Comparison of ENCODE assay signal across 17 cellular contexts in genomic region chr3:4501422-4501821, GRCh38. TPM values are rescaled to one million over a fixed set of nuclear protein-coding genes. Genes with fewer than 3 reads are reported as not detected.
DNase-seq lines count a peak whose midpoint lies in the region; ATAC-seq, FAIRE-seq and TF ChIP-seq lines count a peak whose summit lies in the region.
"Had no signal": no experiment of that assay in that cellular context is flagged by ENCODE, and none has a peak within 500 bp of the region (broad histone marks: within the 10 kb centered on the region; RNA-seq: fewer than 3 reads in every experiment).

No MANE protein-coding gene starts in this region.

- FAIRE-seq in K562 (lab: Jason Lieb, UNC), result peak; percentile 65
- FAIRE-seq: GM18507 had no signal

- in situ Hi-C loops in K562 (cut with MboI), result no loop called here

- no peak overlapping the region for H3K27ac ChIP-seq in K562 (ENCODE audit: extremely low read depth, low read depth, low read length)
- no peak overlapping the region for H3K27ac ChIP-seq in right lobe of liver
- H3K27ac ChIP-seq: RWPE1, SJSA1 had no signal

- CTCF ChIA-PET in K562 (lab: Yijun Ruan, JAX; ENCODE audit: low intra/inter-chr PET ratio) (no interaction called here), T-cell (lab: Charles Lee) (interaction anchor here in 1 of 2 donors (0.5 kb wide), 1 partner anchor 196 kb away, joined by 3 read pairs; no protein-coding TSS in a partner anchor)

- no peak for ATAC-seq in K562
- ATAC-seq in right lobe of liver, result peak in 3 of 4 donors; percentile 45 to 62 (median 62)
- no peak for ATAC-seq in stimulated activated effector memory CD8-positive, alpha-beta T cell treated with anti-CD3 and anti-CD28 coated beads, Interleukin-12 subunit alpha, Interleukin-12 subunit beta, amount 100 ng/mL, for 72 hours
- ATAC-seq in T-cell (replicated peaks in 1 of 4), result no peak

- H3K79me2 ChIP-seq in K562 (ENCODE audit: control insufficient read depth, insufficient read depth, low read length), result peaks cover 11% of the 10 kb centered on the region; the same call in 1 of the 3 replicates

- no peak overlapping the region for H3K4me3 Mint-ChIP-seq in stimulated activated effector memory CD8-positive, alpha-beta T cell treated with anti-CD3 and anti-CD28 coated beads, Interleukin-12 subunit alpha, Interleukin-12 subunit beta, amount 100 ng/mL, for 72 hours
- H3K4me3 Mint-ChIP-seq in T-cell, result no peak overlapping the region
- H3K4me3 Mint-ChIP-seq: CD8-positive, alpha-beta memory T cell had no signal

- H3K9me1 ChIP-seq in K562 (ENCODE audit: control insufficient read depth, insufficient read depth, low read length), result no peaks in the 10 kb centered on the region

- 76% methylated on average over 3 of the region's 3 CpGs for WGBS in K562 (ENCODE audit: insufficient coverage, low coverage, missing lambda C conversion rate)
- 77% methylated on average over 3 of the region's 3 CpGs for WGBS in right lobe of liver (ENCODE audit: insufficient coverage, low coverage, low lambda C conversion rate, missing lambda C conversion rate)

- H3K36me3 ChIP-seq in K562 (ENCODE audit: control insufficient read depth, insufficient read depth, low read length), result peaks cover 10% of the 10 kb centered on the region; the same call in 2 of the 3 replicates
- H3K36me3 ChIP-seq in right lobe of liver, result no peaks in the 10 kb centered on the region
- H3K36me3 ChIP-seq in H7 (replicated peaks; ENCODE audit: control insufficient read depth, insufficient read depth, low read length), result no peaks in the 10 kb centered on the region
- H3K36me3 ChIP-seq: HAP-1, SJSA1 had no signal

- H3K4me1 ChIP-seq in K562 (replicated peaks in 1 of 2; ENCODE audit: control insufficient read depth in 2 of 2, insufficient read depth in 2 of 2, low read length in 2 of 2) (peaks cover 15 to 30% of the 10 kb centered on the region in 2 experiments), right lobe of liver (peaks cover 0 to 19% (median 0%) of the 10 kb centered on the region in 4 donors)
- H3K4me1 ChIP-seq: HAP-1, SJSA1 had no signal

- intact Hi-C loops in K562 (cut with micrococcal nuclease), result no loop called here
- intact Hi-C loops in right lobe of liver (cut with DNase I), result no loop called here

- no peak for TF ChIP-seq EP300 in K562 (IDR thresholded peaks at IDR 0.05; ENCODE audit: low read length)

- H2AFZ ChIP-seq in K562 (ENCODE audit: low read depth, low read length), result no peak overlapping the region

- DNase-seq in NAMALWA (ENCODE audit: low spot score) (peak; percentile 7), K562 (ENCODE audit: extremely low read depth in 1 of 4, low spot score in 3 of 4) (no peak), right lobe of liver (no peak), T-cell (no peak), NCI-H446 treated with DMSO at 0.1 percent for 48 hours (lab: John Stamatoyannopoulos, UW) (no peak), H7 (no peak)
- DNase-seq in stimulated activated effector memory CD8-positive, alpha-beta T cell treated with anti-CD3 and anti-CD28 coated beads, Interleukin-12 subunit alpha, Interleukin-12 subunit beta, amount 100 ng/mL, for 72 hours (ENCODE audit: low spot score in 2 of 2), result no peak
- DNase-seq: CD8-positive, alpha-beta memory T cell; DMS 273 treated with DMSO at 0.1 percent for 48 hours; MV-4-11; NCI-H1436; NCI-H2081; NCI-H524 treated with DMSO at 0.1 percent for 48 hours had no signal

- TF ChIP-seq POLR2A in K562 (conservative IDR thresholded peaks at IDR 0.05) (no peak), right lobe of liver (IDR thresholded peaks at IDR 0.05) (no peak)

- H3K36me3 Mint-ChIP-seq in stimulated activated effector memory CD8-positive, alpha-beta T cell treated with anti-CD3 and anti-CD28 coated beads, Interleukin-12 subunit alpha, Interleukin-12 subunit beta, amount 100 ng/mL, for 72 hours, result peaks cover 42% of the 10 kb centered on the region
- peaks cover 26% of the 10 kb centered on the region for H3K36me3 Mint-ChIP-seq in T-cell

- no peak overlapping the region for H3K4me3 ChIP-seq in K562
- no peak overlapping the region for H3K4me3 ChIP-seq in right lobe of liver
- H3K4me3 ChIP-seq in H7 (ENCODE audit: insufficient read depth, low read depth, low read length), result no peak overlapping the region
- H3K4me3 ChIP-seq: HAP-1, SJSA1 had no signal

- H3K9me3 ChIP-seq in K562 (replicated peaks; ENCODE audit: control insufficient read depth, insufficient read depth, low read depth, low read length) (no peaks in the 10 kb centered on the region), right lobe of liver (no peaks in the 10 kb centered on the region)
- H3K9me3 ChIP-seq: HAP-1, SJSA1 had no signal

- H4K20me1 ChIP-seq in K562 (replicated peaks; ENCODE audit: control insufficient read depth, insufficient read depth, low read length), result no peaks in the 10 kb centered on the region; the same call in 1 of the 2 replicates

- H3K9ac ChIP-seq in K562 (ENCODE audit: insufficient read depth in 1 of 2, low read depth in 2 of 2, low read length in 2 of 2), result no peak overlapping the region

- H3K9me3 Mint-ChIP-seq in stimulated activated effector memory CD8-positive, alpha-beta T cell treated with anti-CD3 and anti-CD28 coated beads, Interleukin-12 subunit alpha, Interleukin-12 subunit beta, amount 100 ng/mL, for 72 hours, result no peaks in the 10 kb centered on the region
- no peaks in the 10 kb centered on the region for H3K9me3 Mint-ChIP-seq in T-cell
- H3K9me3 Mint-ChIP-seq: CD8-positive, alpha-beta memory T cell had no signal

- H3K27me3 Mint-ChIP-seq in T-cell, result no peaks in the 10 kb centered on the region
- H3K27me3 Mint-ChIP-seq: CD8-positive, alpha-beta memory T cell had no signal

- no peak for TF ChIP-seq RAD21 in K562 (CRISPR knock-in tag; conservative IDR thresholded peaks at IDR 0.05 in 1 of 2, IDR thresholded peaks at IDR 0.05 in 1 of 2)

- H3K27ac Mint-ChIP-seq in stimulated activated effector memory CD8-positive, alpha-beta T cell treated with anti-CD3 and anti-CD28 coated beads, Interleukin-12 subunit alpha, Interleukin-12 subunit beta, amount 100 ng/mL, for 72 hours, result peak overlapping the region; percentile 14
- H3K27ac Mint-ChIP-seq in T-cell, result peak overlapping the region in 1 of 2 donors; percentile 68

- no peaks in the 10 kb centered on the region for H3K27me3 ChIP-seq in K562 (ENCODE audit: control insufficient read depth in 2 of 2, insufficient read depth in 2 of 2, low read length in 2 of 2)
- H3K27me3 ChIP-seq in right lobe of liver, result no peaks in the 10 kb centered on the region
- no peaks in the 10 kb centered on the region for H3K27me3 ChIP-seq in H7 (ENCODE audit: control insufficient read depth, insufficient read depth, low read length)
- H3K27me3 ChIP-seq: SJSA1 had no signal

- H3K4me2 ChIP-seq in K562 (ENCODE audit: insufficient read depth, low read length), result no peak overlapping the region

- TF ChIP-seq CTCF in K562 (IDR thresholded peaks at IDR 0.05 in 2 of 3, conservative IDR thresholded peaks at IDR 0.05 in 1 of 3; ENCODE audit: insufficient read depth in 2 of 3, low read depth in 1 of 3, low read length in 3 of 3) (no peak), right lobe of liver (IDR thresholded peaks at IDR 0.05) (no peak)

- peaks cover 45% of the 10 kb centered on the region for H3K4me1 Mint-ChIP-seq in stimulated activated effector memory CD8-positive, alpha-beta T cell treated with anti-CD3 and anti-CD28 coated beads, Interleukin-12 subunit alpha, Interleukin-12 subunit beta, amount 100 ng/mL, for 72 hours
- peaks cover 38 to 53% (median 47%) of the 10 kb centered on the region in 3 donors for H3K4me1 Mint-ChIP-seq in T-cell

- no TSS peak for BruUV-seq in K562 (replicated peaks; lab: Mats Ljungman, UMichigan)

- POLR2A ChIA-PET in K562 (lab: Yijun Ruan, JAX) (interaction anchor here (0.6 to 10.9 kb wide), 6 partner anchors 8 to 187 kb away, joined by 3 to 220 read pairs (median 4); partner anchors contain the start of gene ITPR1), T-cell (lab: Charles Lee) (interaction anchor here in 1 of 2 donors (0.6 kb wide), 1 partner anchor 439 kb away, joined by 7 read pairs; no protein-coding TSS in a partner anchor)

RNA-seq across cellular contexts. Expression of gene ITPR1, which starts 8.3 kb away (rescaled TPM):
- total RNA-seq in K562 (2011; cell fraction: chromatin; rRNA removed; ENCODE audit: low replicate concordance), result 159 and 255 TPM in 2 replicates
- 75.7 and 94.0 TPM in 2 replicates for total RNA-seq in K562 (2011; cell fraction: nucleolus; rRNA removed)
- 134 and 202 TPM in 2 replicates for total RNA-seq in K562 (2011; cell fraction: nucleoplasm; rRNA removed)
- total RNA-seq in K562 (2014; rRNA removed), result 22.4 and 22.9 TPM in 2 replicates
- total RNA-seq in K562 (2014; rRNA removed; fragmentation: Illumina TruSeq; extraction: Trizol), result 40.0 and 43.3 TPM in 2 replicates
- total RNA-seq in K562 (2015; rRNA removed; fragmentation: Illumina TruSeq; extraction: Trizol), result 31.1 and 32.3 TPM in 2 replicates
- total RNA-seq in K562 (2021), result 32.0 and 35.2 TPM in 2 replicates
- 20.6 and 27.4 TPM in 2 replicates for polyA plus RNA-seq in K562 (2011; rRNA removed)
- 5.8 and 10.0 TPM in 2 replicates for polyA plus RNA-seq in K562 (2011; cell fraction: cytosol; rRNA removed)
- 33.1 and 38.3 TPM in 2 replicates for polyA plus RNA-seq in K562 (2011; cell fraction: nucleus; rRNA removed)
- 25.5 and 30.9 TPM in 2 replicates for polyA plus RNA-seq in K562 (2012)
- 23.7 and 24.8 TPM in 2 replicates for polyA plus RNA-seq in K562 (2014; fragmentation: Illumina TruSeq; extraction: Trizol)
- polyA plus RNA-seq in K562 (2014; fragmentation: Nextera tagmentation; extraction: Ambion mirVana), result 10 to 100 TPM; 26.2 to 33.9 TPM
- 17.7 and 23.5 TPM in 2 replicates for polyA plus RNA-seq in K562 (2014; rRNA removed)
- polyA minus RNA-seq in K562 (2011; rRNA and poly(A)+ RNA removed), result 91.6 and 111 TPM in 2 replicates
- 22.8 and 25.6 TPM in 2 replicates for polyA minus RNA-seq in K562 (2011; cell fraction: cytosol; rRNA and poly(A)+ RNA removed)
- polyA minus RNA-seq in K562 (2011; cell fraction: nucleus; rRNA and poly(A)+ RNA removed), result 77.7 and 104 TPM in 2 replicates
- 10 to 100 TPM in 4 of 6 experiments, 1 to 10 TPM in 2; 6.5 to 16.2 (median 11.5) TPM for total RNA-seq in right lobe of liver
- total RNA-seq in T-cell, result 100 to 1,000 TPM in 1 of 5 donors, 10 to 100 TPM in 4; 53.8 to 105 (median 73.1) TPM
- 4.3 and 4.4 TPM in 2 replicates for total RNA-seq in H7 (2014; rRNA removed; shearing (Covaris generic))

RNA-seq across cellular contexts. Expression of gene SUMF1, which starts 34.4 kb away (rescaled TPM):
- 20.5 and 21.4 TPM in 2 replicates for total RNA-seq in K562 (2011; cell fraction: chromatin; rRNA removed; ENCODE audit: low replicate concordance)
- 18.0 and 18.2 TPM in 2 replicates for total RNA-seq in K562 (2011; cell fraction: nucleolus; rRNA removed)
- 15.5 and 18.3 TPM in 2 replicates for total RNA-seq in K562 (2011; cell fraction: nucleoplasm; rRNA removed)
- total RNA-seq in K562 (2014; rRNA removed), result 6.6 and 8.1 TPM in 2 replicates
- total RNA-seq in K562 (2014; rRNA removed; fragmentation: Illumina TruSeq; extraction: Trizol), result 4.2 and 4.6 TPM in 2 replicates
- 4.1 and 4.6 TPM in 2 replicates for total RNA-seq in K562 (2015; rRNA removed; fragmentation: Illumina TruSeq; extraction: Trizol)
- total RNA-seq in K562 (2021), result 5.6 and 6.0 TPM in 2 replicates
- 3.8 and 6.4 TPM in 2 replicates for polyA plus RNA-seq in K562 (2011; rRNA removed)
- 5.6 and 16.4 TPM in 2 replicates for polyA plus RNA-seq in K562 (2011; cell fraction: cytosol; rRNA removed)
- polyA plus RNA-seq in K562 (2011; cell fraction: nucleus; rRNA removed), result 4.5 and 5.7 TPM in 2 replicates
- 3.5 and 4.1 TPM in 2 replicates for polyA plus RNA-seq in K562 (2012)
- 2.9 and 3.7 TPM in 2 replicates for polyA plus RNA-seq in K562 (2014; fragmentation: Illumina TruSeq; extraction: Trizol)
- polyA plus RNA-seq in K562 (2014; fragmentation: Nextera tagmentation; extraction: Ambion mirVana), result 1 to 10 TPM; 1.3 to 1.4 TPM
- polyA plus RNA-seq in K562 (2014; rRNA removed), result 5.2 and 7.4 TPM in 2 replicates
- 10.9 and 15.6 TPM in 2 replicates for polyA minus RNA-seq in K562 (2011; rRNA and poly(A)+ RNA removed)
- polyA minus RNA-seq in K562 (2011; cell fraction: cytosol; rRNA and poly(A)+ RNA removed), result 4.8 and 5.0 TPM in 2 replicates
- 22.3 and 23.8 TPM in 2 replicates for polyA minus RNA-seq in K562 (2011; cell fraction: nucleus; rRNA and poly(A)+ RNA removed)
- 10 to 100 TPM; 15.9 to 32.4 (median 21.3) TPM for total RNA-seq in right lobe of liver
- 10 to 100 TPM; 15.5 to 20.8 (median 17.2) TPM for total RNA-seq in T-cell
- 11.6 and 16.9 TPM in 2 replicates for total RNA-seq in H7 (2014; rRNA removed; shearing (Covaris generic))

Comparison
In these comparisons a context has a peak if more than half of its experiments do, and no peak if none do; other contexts are left out.
1. ATAC-seq: peak in right lobe of liver (3 of 4); none in K562 (single experiment), stimulated activated effector memory CD8-positive, alpha-beta T cell treated with anti-CD3 and anti-CD28 coated beads, Interleukin-12 subunit alpha, Interleukin-12 subunit beta, amount 100 ng/mL, for 72 hours (single experiment) and T-cell (0 of 4).